ENCODE assay signal across 7 cellular contexts in genomic region chr9:93342428-93342827, GRCh38.
DNase-seq lines count a peak whose midpoint lies in the region; ATAC-seq and TF ChIP-seq lines count a peak whose summit lies in the region.
"Not testable (repeated sequence)": the region's sequence is repeated elsewhere in the genome, so short reads cannot be mapped to it uniquely, and the experiment has no call there.

No MANE protein-coding gene starts in this region.

- not testable (repeated sequence) for H2AFZ ChIP-seq in HCT116 (ENCODE audit: low read depth, low read length, poor library complexity, severe bottlenecking); PC-3 (ENCODE audit: low read length); trophoblast cell (ENCODE audit: insufficient read depth, low read length, poor library complexity)

- H4K8ac ChIP-seq in trophoblast cell (ENCODE audit: low read depth, low read length): not testable (repeated sequence)

- H3K9ac ChIP-seq in HCT116 (ENCODE audit: low read length); PC-3 (ENCODE audit: low read length); colonic mucosa (ENCODE audit: low read depth in 2 of 2, low read length in 2 of 2); trophoblast cell (ENCODE audit: low read length): not testable (repeated sequence)

- not testable (repeated sequence) for DNase-seq in HCT116 (ENCODE audit: low read depth, low spot score); type B pancreatic cell (ENCODE audit: extremely low spot score, unreplicated experiment)
- DNase-seq in PC-3: peak; percentile 62
- DNase-seq in colonic mucosa: peak; percentile 69
- DNase-seq in left ventricle myocardium superior: peak; percentile 31
- peak; percentile 73 for DNase-seq in lower lobe of right lung
- DNase-seq in trophoblast cell: peak; percentile 88 to 90

- H3K9me3 ChIP-seq in HCT116 (ENCODE audit: control insufficient read depth in 1 of 2, insufficient read depth in 1 of 2, low read depth in 1 of 2, low read length in 2 of 2); PC-3 (ENCODE audit: low read length); colonic mucosa; lower lobe of right lung: not testable (repeated sequence)
- peaks cover 14% of the 10 kb centered on the region for H3K9me3 ChIP-seq in trophoblast cell (ENCODE audit: insufficient read depth, low read depth, low read length)

- H3K36me3 ChIP-seq in HCT116 (ENCODE audit: control insufficient read depth in 1 of 2, insufficient read depth in 2 of 2, low read length in 2 of 2); PC-3 (ENCODE audit: low read depth, low read length); colonic mucosa; lower lobe of right lung; trophoblast cell (ENCODE audit: control insufficient read depth in 1 of 2, insufficient read depth in 2 of 2, low read length in 2 of 2): not testable (repeated sequence)

- H3K9me2 ChIP-seq in HCT116 (ENCODE audit: insufficient read depth); PC-3 (replicated peaks; ENCODE audit: low read length): not testable (repeated sequence)

- not testable (repeated sequence) for H3K79me1 ChIP-seq in trophoblast cell (ENCODE audit: low read length)

- not testable (repeated sequence) for H3K14ac ChIP-seq in trophoblast cell (ENCODE audit: low read length)

- peak overlapping the region; percentile 4 for H3K4me3 Mint-ChIP-seq in type B pancreatic cell

- H3K4ac ChIP-seq in trophoblast cell (ENCODE audit: low read depth, low read length): not testable (repeated sequence)

- not testable (repeated sequence) for H3K4me1 ChIP-seq in HCT116 (ENCODE audit: control insufficient read depth in 1 of 2, insufficient read depth in 2 of 2, low read length in 2 of 2); PC-3 (ENCODE audit: insufficient read depth, low read length); colonic mucosa; trophoblast cell (ENCODE audit: control insufficient read depth in 1 of 2, insufficient read depth in 2 of 2, low read length in 2 of 2)
- peaks cover 13% of the 10 kb centered on the region for H3K4me1 ChIP-seq in lower lobe of right lung

- peaks cover 28% of the 10 kb centered on the region for H3K4me1 Mint-ChIP-seq in type B pancreatic cell (ENCODE audit: unreplicated experiment)

- RAD21 ChIA-PET in HCT116 (lab: Charles Lee; ENCODE audit: low non-redundant PET in 1 of 2, low total read pairs in 2 of 2, uncharacterized antibody in 2 of 2, unreplicated experiment in 2 of 2): not testable (repeated sequence)

- peak; percentile 52; the same call in 1 of the 2 replicates for ATAC-seq in HCT116
- peak; percentile 64 for ATAC-seq in PC-3
- ATAC-seq in left ventricle myocardium superior: peak; percentile 47
- ATAC-seq in lower lobe of right lung: peak; percentile 70 to 92

- peak overlapping the region; percentile 81 for H3K27ac Mint-ChIP-seq in type B pancreatic cell

- TF ChIP-seq POLR2A in HCT116 (IDR thresholded peaks at IDR 0.05; ENCODE audit: borderline replicate concordance, extremely low read depth, insufficient read depth, insufficient read length): not testable (repeated sequence)

- intact Hi-C loops in HCT116 (cut with micrococcal nuclease); PC-3 (cut with micrococcal nuclease); colonic mucosa (cut with DNase I); left ventricle myocardium superior (cut with micrococcal nuclease); lower lobe of right lung (cut with DNase I): not testable (repeated sequence)

- not testable (repeated sequence) for H2AK5ac ChIP-seq in trophoblast cell (ENCODE audit: low read length)

- not testable (repeated sequence) for TF ChIP-seq CTCF in HCT116 (IDR thresholded peaks at IDR 0.05 in 2 of 3, conservative IDR thresholded peaks at IDR 0.05 in 1 of 3; ENCODE audit: borderline replicate concordance in 1 of 3, insufficient read depth in 1 of 3, low read depth in 2 of 3, low read length in 2 of 3); PC-3 (conservative IDR thresholded peaks at IDR 0.05; ENCODE audit: low read depth, low read length); colonic mucosa (IDR thresholded peaks at IDR 0.05); lower lobe of right lung (IDR thresholded peaks at IDR 0.05); type B pancreatic cell (conservative IDR thresholded peaks at IDR 0.05)

- H3K9me3 Mint-ChIP-seq in type B pancreatic cell: not testable (repeated sequence)

- H3K23ac ChIP-seq in trophoblast cell (ENCODE audit: low read length): not testable (repeated sequence)

- POLR2A ChIA-PET in HCT116 (lab: Charles Lee); PC-3 (lab: Charles Lee; ENCODE audit: unreplicated experiment): not testable (repeated sequence)

- not testable (repeated sequence) for H2BK120ac ChIP-seq in trophoblast cell (ENCODE audit: insufficient read depth, low read length, poor library complexity)

- not testable (repeated sequence) for H3K36me3 Mint-ChIP-seq in type B pancreatic cell

- H3K4me2 ChIP-seq in HCT116 (ENCODE audit: low read length); PC-3 (ENCODE audit: low read length); trophoblast cell (ENCODE audit: low read length): not testable (repeated sequence)

- not testable (repeated sequence) for H4K12ac ChIP-seq in trophoblast cell (ENCODE audit: low read depth, low read length)

- no CpG with 5 or more reads among the region's 11 CpGs for WGBS in trophoblast cell (ENCODE audit: extremely low coverage, insufficient coverage, insufficient read length)

- not testable (repeated sequence) for H3K18ac ChIP-seq in trophoblast cell (ENCODE audit: low read length)

- H3K4me3 ChIP-seq in HCT116 (replicated peaks in 1 of 2; ENCODE audit: low read depth in 1 of 2, low read length in 2 of 2); PC-3 (ENCODE audit: low read length); colonic mucosa; lower lobe of right lung; trophoblast cell (ENCODE audit: low read depth, low read length): not testable (repeated sequence)

- not testable (repeated sequence) for H3K27ac ChIP-seq in HCT116 (ENCODE audit: low read depth, low read length); PC-3 (ENCODE audit: low read length); colonic mucosa; lower lobe of right lung; trophoblast cell (ENCODE audit: low read depth, low read length)

- H2BK12ac ChIP-seq in trophoblast cell (ENCODE audit: low read length): not testable (repeated sequence)

- not testable (repeated sequence) for H4K91ac ChIP-seq in trophoblast cell (ENCODE audit: low read depth, low read length)

- H4K20me1 ChIP-seq in HCT116 (ENCODE audit: insufficient read depth); PC-3 (ENCODE audit: low read length): not testable (repeated sequence)

- not testable (repeated sequence) for BruUV-seq in HCT116 (replicated peaks; lab: Mats Ljungman, UMichigan); PC-3 (replicated peaks; lab: Mats Ljungman, UMichigan)

- not testable (repeated sequence) for H3K27me3 ChIP-seq in HCT116 (ENCODE audit: insufficient read depth, low read length); PC-3 (ENCODE audit: low read length)
- H3K27me3 ChIP-seq in colonic mucosa (peaks cover 11% of the 10 kb centered on the region), lower lobe of right lung (ENCODE audit: low read depth) (peaks cover 16% of the 10 kb centered on the region), trophoblast cell (ENCODE audit: insufficient read depth, low read length) (peaks cover 19% of the 10 kb centered on the region)

- CTCF ChIA-PET in HCT116 (lab: Charles Lee); PC-3 (lab: Charles Lee): not testable (repeated sequence)

- H3F3A ChIP-seq in PC-3 (ENCODE audit: low read length, unreplicated experiment): not testable (repeated sequence)

- H2BK5ac ChIP-seq in trophoblast cell (ENCODE audit: low read depth, low read length, poor library complexity): not testable (repeated sequence)

- H3K27me3 Mint-ChIP-seq in type B pancreatic cell: peaks cover 49% of the 10 kb centered on the region

- H3K79me2 ChIP-seq in HCT116 (ENCODE audit: insufficient read depth, low read length); PC-3 (ENCODE audit: low read length); trophoblast cell (ENCODE audit: control insufficient read depth, insufficient read depth, low read length, poor library complexity): not testable (repeated sequence)

- not testable (repeated sequence) for TF ChIP-seq RAD21 in HCT116 (IDR thresholded peaks at IDR 0.05; ENCODE audit: low read depth)
